Comparison of ENCODE assay signal across 1 cellular context in the genomic region with DNA sequence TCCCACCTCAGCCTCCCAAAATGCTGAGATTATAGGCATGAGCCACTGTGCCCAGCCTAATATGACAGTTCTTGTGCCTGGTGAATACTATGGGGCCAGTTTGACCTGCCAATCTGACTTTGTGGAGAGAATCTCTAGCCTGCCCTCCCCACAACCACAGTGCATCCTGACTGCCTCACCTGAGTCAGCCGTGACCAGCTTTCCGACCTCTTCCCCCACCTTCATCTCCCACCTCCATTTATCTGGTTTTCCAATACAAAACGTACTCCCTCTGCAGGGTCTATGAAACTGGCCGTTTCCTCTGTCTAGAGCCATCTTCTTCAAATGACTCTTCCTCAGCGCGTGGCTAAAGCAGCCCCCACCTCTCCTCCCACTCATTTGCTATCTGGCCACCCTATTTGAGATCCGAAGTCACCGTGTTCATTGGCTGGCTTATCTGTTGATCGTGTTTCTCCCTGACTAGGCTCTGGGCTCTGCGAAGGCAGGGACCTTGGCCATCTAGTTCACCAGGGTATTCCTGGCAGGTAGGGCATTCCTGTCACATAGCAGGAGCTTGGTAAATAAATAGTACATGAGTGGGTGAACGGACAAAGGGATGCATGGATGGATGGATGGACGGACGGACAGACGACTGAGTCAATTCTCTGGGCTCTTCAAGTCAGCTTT.
A peak's percentile ranks its signal among the peaks of the same experiment; 100 is the strongest.
TF ChIP-seq lines count a peak whose summit lies in the region.

No MANE protein-coding gene starts in this region.

TF ChIP-seq in HepG2, 621 proteins besides CTCF, POLR2A, EP300 and RAD21 (continued from another document):
- TF ChIP-seq PATZ1 (CRISPR knock-in tag; IDR thresholded peaks at IDR 0.05): 0 out of 2 replicates have a peak, but pooled peaks have one; percentile 6
- peak; percentile 83 for TF ChIP-seq TEAD3 (CRISPR knock-in tag; optimal IDR thresholded peaks at IDR 0.05; ENCODE audit: borderline replicate concordance)
- no peak for TF ChIP-seq ZNF720 (CRISPR knock-in tag; IDR thresholded peaks at IDR 0.05)
- TF ChIP-seq ZNF282 (IDR thresholded peaks at IDR 0.05; ENCODE audit: partially characterized antibody): no peak
- no peak for TF ChIP-seq GABPA (IDR thresholded peaks at IDR 0.05; ENCODE audit: low read depth, low read length)
- no peak for TF ChIP-seq GABPA (CRISPR knock-in tag; IDR thresholded peaks at IDR 0.05; ENCODE audit: low read depth)
- peak; percentile 14 for TF ChIP-seq SALL1 (CRISPR knock-in tag; IDR thresholded peaks at IDR 0.05)
- TF ChIP-seq FOXA3 (CRISPR knock-in tag; IDR thresholded peaks at IDR 0.05): no peak
- TF ChIP-seq TMF1 (CRISPR knock-in tag; IDR thresholded peaks at IDR 0.05; ENCODE audit: low read depth): no peak
- no peak for TF ChIP-seq CC2D1A (CRISPR knock-in tag; IDR thresholded peaks at IDR 0.05)
- no peak for TF ChIP-seq MBNL3 (CRISPR knock-in tag; conservative IDR thresholded peaks at IDR 0.05)
- TF ChIP-seq ZNF850 (CRISPR knock-in tag; conservative IDR thresholded peaks at IDR 0.05): no peak
- no peak for TF ChIP-seq ZBTB39 (CRISPR knock-in tag; IDR thresholded peaks at IDR 0.05)
- TF ChIP-seq, protein P1, sequence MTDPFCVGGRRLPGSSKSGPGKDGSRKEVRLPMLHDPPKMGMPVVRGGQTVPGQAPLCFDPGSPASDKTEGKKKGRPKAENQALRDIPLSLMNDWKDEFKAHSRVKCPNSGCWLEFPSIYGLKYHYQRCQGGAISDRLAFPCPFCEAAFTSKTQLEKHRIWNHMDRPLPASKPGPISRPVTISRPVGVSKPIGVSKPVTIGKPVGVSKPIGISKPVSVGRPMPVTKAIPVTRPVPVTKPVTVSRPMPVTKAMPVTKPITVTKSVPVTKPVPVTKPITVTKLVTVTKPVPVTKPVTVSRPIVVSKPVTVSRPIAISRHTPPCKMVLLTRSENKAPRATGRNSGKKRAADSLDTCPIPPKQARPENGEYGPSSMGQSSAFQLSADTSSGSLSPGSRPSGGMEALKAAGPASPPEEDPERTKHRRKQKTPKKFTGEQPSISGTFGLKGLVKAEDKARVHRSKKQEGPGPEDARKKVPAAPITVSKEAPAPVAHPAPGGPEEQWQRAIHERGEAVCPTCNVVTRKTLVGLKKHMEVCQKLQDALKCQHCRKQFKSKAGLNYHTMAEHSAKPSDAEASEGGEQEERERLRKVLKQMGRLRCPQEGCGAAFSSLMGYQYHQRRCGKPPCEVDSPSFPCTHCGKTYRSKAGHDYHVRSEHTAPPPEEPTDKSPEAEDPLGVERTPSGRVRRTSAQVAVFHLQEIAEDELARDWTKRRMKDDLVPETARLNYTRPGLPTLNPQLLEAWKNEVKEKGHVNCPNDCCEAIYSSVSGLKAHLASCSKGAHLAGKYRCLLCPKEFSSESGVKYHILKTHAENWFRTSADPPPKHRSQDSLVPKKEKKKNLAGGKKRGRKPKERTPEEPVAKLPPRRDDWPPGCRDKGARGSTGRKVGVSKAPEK (CRISPR knock-in tag; IDR thresholded peaks at IDR 0.05; ENCODE audit: borderline replicate concordance): no peak
- no peak for TF ChIP-seq HDAC2 (CRISPR knock-in tag; IDR thresholded peaks at IDR 0.05)
- no peak for TF ChIP-seq RCOR2 (CRISPR knock-in tag; IDR thresholded peaks at IDR 0.05)
- no peak for TF ChIP-seq ZNF557 (CRISPR knock-in tag; IDR thresholded peaks at IDR 0.05)
- TF ChIP-seq ZNF629 (CRISPR knock-in tag; conservative IDR thresholded peaks at IDR 0.05): no peak
TF ChIP-seq in HepG2: peak in this region for 12.
